Comparison of ENCODE assay signal across 1 cellular context in genomic region chr20:22411568-22412450, GRCh38.
TF ChIP-seq lines count a peak whose summit lies in the region.

No MANE protein-coding gene starts in this region.

TF ChIP-seq in A549, 52 proteins besides CTCF, POLR2A, EP300 and RAD21 (continued from another document):
- TF ChIP-seq SMC3 (IDR thresholded peaks at IDR 0.05) (peak; percentile 53), HEYL (CRISPR knock-in tag; IDR thresholded peaks at IDR 0.05) (0 out of 2 replicates have a peak, but pooled peaks have one; percentile 40), BCL3 (IDR thresholded peaks at IDR 0.05) (peak; percentile 91), MAFK (IDR thresholded peaks at IDR 0.05; ENCODE audit: partially characterized antibody) (peak; percentile 100), MAX (IDR thresholded peaks at IDR 0.05) (peak; percentile 84), FOSL2 (IDR thresholded peaks at IDR 0.05) (peak; percentile 32; the same call in 1 of the 2 replicates), FOSL2 (CRISPR knock-in tag; IDR thresholded peaks at IDR 0.05) (peak; percentile 86), TFCP2L1 (CRISPR knock-in tag; IDR thresholded peaks at IDR 0.05) (no peak), EHMT2 (IDR thresholded peaks at IDR 0.05; ENCODE audit: low read depth) (peak; percentile 97), NR3C1 (IDR thresholded peaks at IDR 0.05) (no peak), JUN (IDR thresholded peaks at IDR 0.05) (peak; percentile 97; a peak in 4 of 5 replicates), HES2 (IDR thresholded peaks at IDR 0.05) (peak; percentile 69; the same call in 1 of the 2 replicates), KDM1A (IDR thresholded peaks at IDR 0.05; ENCODE audit: low read depth) (no peak), RARB (CRISPR knock-in tag; IDR thresholded peaks at IDR 0.05) (peak; percentile 68; the same call in 1 of the 2 replicates), ATOH8 (CRISPR knock-in tag; IDR thresholded peaks at IDR 0.05; ENCODE audit: low read depth) (no peak), HOXB13 (CRISPR knock-in tag; IDR thresholded peaks at IDR 0.05; ENCODE audit: low read depth) (peak; percentile 69; the same call in 1 of the 2 replicates), HOXB5 (CRISPR knock-in tag; IDR thresholded peaks at IDR 0.05) (peak; percentile 89), MYC (IDR thresholded peaks at IDR 0.05; ENCODE audit: borderline replicate concordance, low read length) (peak; percentile 65; the same call in 1 of the 2 replicates), JUNB (IDR thresholded peaks at IDR 0.05) (peak; percentile 81)
